ENCODE assay signal across 9 cellular contexts in the genomic region with DNA sequence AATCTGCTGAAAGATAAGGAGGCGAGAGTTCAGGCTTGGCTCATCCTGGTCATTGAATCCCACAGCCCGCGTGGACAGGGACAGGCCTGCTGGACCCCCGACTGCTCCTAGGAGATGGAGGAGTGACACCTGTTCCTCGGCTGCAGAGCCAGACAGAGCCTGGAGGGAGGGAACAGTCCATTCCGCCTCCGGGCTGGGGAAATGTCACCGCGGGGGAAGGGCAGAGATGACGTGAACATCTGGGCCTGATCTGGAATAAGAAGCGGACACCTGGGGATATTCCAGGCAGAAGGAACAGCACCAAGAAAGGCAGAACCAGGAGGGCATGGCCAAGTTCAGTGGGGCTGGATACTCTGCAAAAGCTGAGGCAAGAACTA. TPM values are rescaled to one million over a fixed set of nuclear protein-coding genes. Genes with fewer than 3 reads are reported as not detected.
DNase-seq lines count a peak whose midpoint lies in the region; ATAC-seq, FAIRE-seq and TF ChIP-seq lines count a peak whose summit lies in the region.
"Had no signal": no experiment of that assay in that cellular context is flagged by ENCODE, and none has a peak within 500 bp of the region (broad histone marks: within the 10 kb centered on the region; RNA-seq: fewer than 3 reads in every experiment).

No MANE protein-coding gene starts in this region.

- CTCF ChIA-PET in CD4-positive, alpha-beta T cell (lab: Charles Lee): interaction anchor here (3.8 to 4.2 kb wide), 3 partner anchors 19 to 103 kb away, joined by 28 to 68 read pairs (median 40); partner anchors contain the start of genes DCTPP1 and ZNF764
- CTCF ChIA-PET in MCF 10A (lab: Yijun Ruan, JAX): interaction anchor here (0.7 to 3.4 kb wide), 2 partner anchors 11 to 25 kb away, joined by 3 to 28 read pairs; partner anchors contain the start of gene ZNF764

- H3K27ac ChIP-seq in CD4-positive, alpha-beta T cell (ENCODE audit: low read depth, low read length): no peak overlapping the region

- H3K27ac Mint-ChIP-seq in CD4-positive, alpha-beta T cell: peak overlapping the region; percentile 99
- H3K27ac Mint-ChIP-seq in IgD-negative memory B cell: peak overlapping the region in 2 of 3 donors; percentile 82 to 99
- H3K27ac Mint-ChIP-seq in MCF 10A (ENCODE audit: low read depth, unreplicated experiment): peak overlapping the region; percentile 95
- H3K27ac Mint-ChIP-seq in natural killer cell treated with Interleukin-12 subunit alpha and Interleukin-12 subunit beta and Interleukin-15 and Interleukin-18, amount 100 ng/mL, for 72 hours: peak overlapping the region; percentile 94 to 96

- DNase-seq in CD4-positive, alpha-beta T cell: no peak
- DNase-seq in MCF 10A (ENCODE audit: unreplicated experiment): no peak
- no peak for DNase-seq in natural killer cell treated with Interleukin-12 subunit alpha and Interleukin-12 subunit beta and Interleukin-15 and Interleukin-18, amount 100 ng/mL, for 72 hours (ENCODE audit: low spot score)
- DNase-seq in urothelium cell line (ENCODE audit: low spot score): no peak
- DNase-seq in hepatic stellate cell (ENCODE audit: low spot score): no peak
- DNase-seq: SW 1271 had no signal

- H3K4me1 Mint-ChIP-seq in CD4-positive, alpha-beta T cell (ENCODE audit: low read depth): peaks cover 48% of the 10 kb centered on the region
- H3K4me1 Mint-ChIP-seq in IgD-negative memory B cell (peaks cover 12 to 21% (median 16%) of the 10 kb centered on the region in 3 donors), MCF 10A (ENCODE audit: insufficient read depth, unreplicated experiment) (peaks cover 6% of the 10 kb centered on the region)
- H3K4me1 Mint-ChIP-seq in natural killer cell treated with Interleukin-12 subunit alpha and Interleukin-12 subunit beta and Interleukin-15 and Interleukin-18, amount 100 ng/mL, for 72 hours (ENCODE audit: low read depth in 2 of 2): peaks cover 24 to 35% of the 10 kb centered on the region in 2 donors

- H3K36me3 Mint-ChIP-seq in CD4-positive, alpha-beta T cell (ENCODE audit: low read depth): peaks cover 28% of the 10 kb centered on the region
- H3K36me3 Mint-ChIP-seq in IgD-negative memory B cell (peaks cover 1% of the 10 kb centered on the region), MCF 10A (ENCODE audit: insufficient read depth, unreplicated experiment) (peaks cover 28% of the 10 kb centered on the region)
- no peaks in the 10 kb centered on the region for H3K36me3 Mint-ChIP-seq in natural killer cell treated with Interleukin-12 subunit alpha and Interleukin-12 subunit beta and Interleukin-15 and Interleukin-18, amount 100 ng/mL, for 72 hours

- POLR2A ChIA-PET in CD4-positive, alpha-beta T cell (lab: Charles Lee): interaction anchor here (3.2 to 3.6 kb wide), 4 partner anchors 25 to 115 kb away, joined by 19 to 116 read pairs (median 47); partner anchors contain the start of genes ZNF688 and ZNF764
- POLR2A ChIA-PET in MCF 10A (lab: Yijun Ruan, JAX): interaction anchor here (0.6 to 3.4 kb wide), 3 partner anchors 25 to 119 kb away, joined by 3 to 104 read pairs (median 3); partner anchors contain the start of gene ZNF764

- H3K27me3 ChIP-seq in CD4-positive, alpha-beta T cell (ENCODE audit: control insufficient read depth, insufficient read depth, low read length): no peaks in the 10 kb centered on the region

- H3K27me3 Mint-ChIP-seq in CD4-positive, alpha-beta T cell: no peaks in the 10 kb centered on the region
- no peaks in the 10 kb centered on the region for H3K27me3 Mint-ChIP-seq in IgD-negative memory B cell
- no peaks in the 10 kb centered on the region for H3K27me3 Mint-ChIP-seq in MCF 10A (ENCODE audit: insufficient read depth, unreplicated experiment)
- H3K27me3 Mint-ChIP-seq in natural killer cell treated with Interleukin-12 subunit alpha and Interleukin-12 subunit beta and Interleukin-15 and Interleukin-18, amount 100 ng/mL, for 72 hours: no peaks in the 10 kb centered on the region

- FAIRE-seq in urothelium cell line (lab: Jason Lieb, UNC): no peak

- no peaks in the 10 kb centered on the region for H3K9me3 Mint-ChIP-seq in CD4-positive, alpha-beta T cell
- no peaks in the 10 kb centered on the region for H3K9me3 Mint-ChIP-seq in IgD-negative memory B cell
- H3K9me3 Mint-ChIP-seq in MCF 10A (ENCODE audit: unreplicated experiment): no peaks in the 10 kb centered on the region
- H3K9me3 Mint-ChIP-seq in natural killer cell treated with Interleukin-12 subunit alpha and Interleukin-12 subunit beta and Interleukin-15 and Interleukin-18, amount 100 ng/mL, for 72 hours: no peaks in the 10 kb centered on the region

- intact Hi-C loops in CD4-positive, alpha-beta T cell (cut with DNase I, micrococcal nuclease): loop anchor here in 1 of 2 experiments (5.0 kb wide), 1 partner anchor 99 kb away; no protein-coding TSS in a partner anchor
- intact Hi-C loops in MCF 10A (cut with micrococcal nuclease): no loop called here

- H3K9me3 ChIP-seq in CD4-positive, alpha-beta T cell (ENCODE audit: control insufficient read depth, low read length): no peaks in the 10 kb centered on the region

- no TSS peak for BruUV-seq in MCF 10A (replicated peaks; lab: Mats Ljungman, UMichigan)

- no peak for ATAC-seq in CD4-positive, alpha-beta T cell (ENCODE audit: poor library complexity)
- ATAC-seq in natural killer cell treated with Interleukin-12 subunit alpha and Interleukin-12 subunit beta and Interleukin-15 and Interleukin-18, amount 100 ng/mL, for 72 hours: no peak
- ATAC-seq in HG03442 (IDR thresholded peaks at IDR 0.05; ENCODE audit: unreplicated experiment) (no peak), GM21381 (IDR thresholded peaks at IDR 0.05; ENCODE audit: unreplicated experiment) (no peak)

- H3K4me3 Mint-ChIP-seq in CD4-positive, alpha-beta T cell: peak overlapping the region; percentile 85
- H3K4me3 Mint-ChIP-seq in IgD-negative memory B cell (peak overlapping the region in 3 of 4 donors; percentile 73 to 90 (median 89)), MCF 10A (ENCODE audit: unreplicated experiment) (peak overlapping the region; percentile 91)
- peak overlapping the region; percentile 97 for H3K4me3 Mint-ChIP-seq in natural killer cell treated with Interleukin-12 subunit alpha and Interleukin-12 subunit beta and Interleukin-15 and Interleukin-18, amount 100 ng/mL, for 72 hours

- no peak for TF ChIP-seq CTCF in CD4-positive, alpha-beta T cell (IDR thresholded peaks at IDR 0.05)
- no peak for TF ChIP-seq CTCF in MCF 10A (IDR thresholded peaks at IDR 0.05; ENCODE audit: unreplicated experiment)

RNA-seq across cellular contexts. Expression of gene ZNF747, which starts 1.5 kb away (rescaled TPM):
- total RNA-seq in CD4-positive, alpha-beta T cell: 1 to 10 TPM; 6.3 to 6.7 TPM
- 14.8 TPM for polyA plus RNA-seq in IgD-negative memory B cell
- total RNA-seq in MCF 10A (2022): 13.7 TPM in 2 replicates
- total RNA-seq in natural killer cell treated with Interleukin-12 subunit alpha and Interleukin-12 subunit beta and Interleukin-15 and Interleukin-18, amount 100 ng/mL, for 72 hours: 10 to 100 TPM in 1 of 2 donors, 1 to 10 TPM in 1; 8.7 to 10.3 TPM

RNA-seq across cellular contexts. Expression of gene ZNF768, which starts 6.8 kb away (rescaled TPM):
- 1 to 10 TPM; 3.9 to 4.1 TPM for total RNA-seq in CD4-positive, alpha-beta T cell
- polyA plus RNA-seq in IgD-negative memory B cell: 12.7 TPM
- 38.6 and 39.3 TPM in 2 replicates for total RNA-seq in MCF 10A (2022)
- total RNA-seq in natural killer cell treated with Interleukin-12 subunit alpha and Interleukin-12 subunit beta and Interleukin-15 and Interleukin-18, amount 100 ng/mL, for 72 hours: 10 to 100 TPM; 10.4 to 11.8 TPM

RNA-seq across cellular contexts. Expression of gene ZNF764, which starts 25.0 kb away (rescaled TPM):
- 10 to 100 TPM; 20.4 to 22.9 TPM for total RNA-seq in CD4-positive, alpha-beta T cell
- 6.2 TPM for polyA plus RNA-seq in IgD-negative memory B cell
- 8.3 and 10.6 TPM in 2 replicates for total RNA-seq in MCF 10A (2022)
- total RNA-seq in natural killer cell treated with Interleukin-12 subunit alpha and Interleukin-12 subunit beta and Interleukin-15 and Interleukin-18, amount 100 ng/mL, for 72 hours: 10 to 100 TPM; 14.9 to 22.9 TPM

RNA-seq across cellular contexts. Expression of gene ZNF688, which starts 38.4 kb away (rescaled TPM):
- total RNA-seq in CD4-positive, alpha-beta T cell: 1 to 10 TPM; 8.8 to 9.6 TPM
- polyA plus RNA-seq in IgD-negative memory B cell: 40.7 TPM
- 9.0 and 11.6 TPM in 2 replicates for total RNA-seq in MCF 10A (2022)
- total RNA-seq in natural killer cell treated with Interleukin-12 subunit alpha and Interleukin-12 subunit beta and Interleukin-15 and Interleukin-18, amount 100 ng/mL, for 72 hours: 1 to 10 TPM; 8.3 to 8.9 TPM

RNA-seq across cellular contexts. Expression of gene ZNF785, which starts 52.4 kb away (rescaled TPM):
- 1 to 10 TPM; 6.6 to 7.7 TPM for total RNA-seq in CD4-positive, alpha-beta T cell
- 2.9 TPM for polyA plus RNA-seq in IgD-negative memory B cell
- 12.8 and 16.3 TPM in 2 replicates for total RNA-seq in MCF 10A (2022)
- 10 to 100 TPM; 13.3 to 20.0 TPM for total RNA-seq in natural killer cell treated with Interleukin-12 subunit alpha and Interleukin-12 subunit beta and Interleukin-15 and Interleukin-18, amount 100 ng/mL, for 72 hours
